In genomic region chr17:76537288-76537577, GRCh38 we compare ENCODE assay signal across 9 cellular contexts. TPM values are rescaled to one million over a fixed set of nuclear protein-coding genes. Genes with fewer than 3 reads are reported as not detected.
A peak's percentile ranks its signal among the peaks of the same experiment; 100 is the strongest.
DNase-seq lines count a peak whose midpoint lies in the region; ATAC-seq, FAIRE-seq and TF ChIP-seq lines count a peak whose summit lies in the region.
"Had no signal": no experiment of that assay in that cellular context is flagged by ENCODE, and none has a peak within 500 bp of the region (broad histone marks: within the 10 kb centered on the region; RNA-seq: fewer than 3 reads in every experiment).

No MANE protein-coding gene starts in this region.

- POLR2A ChIA-PET in OCI-LY7 (lab: Charles Lee), result no interaction called here

- no peaks in the 10 kb centered on the region for H3K9me3 ChIP-seq in iPS-15b (ENCODE audit: control insufficient read depth, insufficient read depth, low read length)
- no peaks in the 10 kb centered on the region for H3K9me3 ChIP-seq in skeletal muscle satellite cell (replicated peaks; ENCODE audit: low read length)
- H3K9me3 ChIP-seq in OCI-LY7 (ENCODE audit: low read length), result no peaks in the 10 kb centered on the region

- TF ChIP-seq CTCF in D721Med (IDR thresholded peaks at IDR 0.05; ENCODE audit: insufficient read depth, missing control alignments) (no peak), brain microvascular endothelial cell (IDR thresholded peaks at IDR 0.05; ENCODE audit: low read depth, low read length, missing control alignments) (no peak), OCI-LY7 (conservative IDR thresholded peaks at IDR 0.05; ENCODE audit: low read length) (no peak)

- H3K4me1 ChIP-seq in iPS-15b (ENCODE audit: control insufficient read depth, insufficient read depth, low read length) (peaks cover 9% of the 10 kb centered on the region), skeletal muscle satellite cell (ENCODE audit: control insufficient read depth, insufficient read depth, low read length) (peaks cover 24% of the 10 kb centered on the region), OCI-LY7 (ENCODE audit: insufficient read depth, low read length, poor library complexity, severe bottlenecking) (peaks cover 7% of the 10 kb centered on the region)

- FAIRE-seq in D721Med (lab: Jason Lieb, UNC), result no peak

- H4K20me1 ChIP-seq in OCI-LY7 (ENCODE audit: insufficient read depth, low read length), result no peaks in the 10 kb centered on the region

- BruUV-seq in OCI-LY7 (replicated peaks; lab: Mats Ljungman, UMichigan), result no TSS peak

- DNase-seq in D721Med (ENCODE audit: insufficient read length, low spot score) (peak; percentile 6), brain microvascular endothelial cell (no peak), OCI-LY7 (ENCODE audit: low spot score) (no peak)
- DNase-seq: activated naive CD4-positive, alpha-beta T cell had no signal

- H3K27me3 ChIP-seq in brain microvascular endothelial cell (replicated peaks) (no peaks in the 10 kb centered on the region), iPS-15b (ENCODE audit: control insufficient read depth, insufficient read depth, low read length) (peaks cover 31% of the 10 kb centered on the region), skeletal muscle satellite cell (ENCODE audit: control insufficient read depth, insufficient read depth, low read length) (peaks cover 30% of the 10 kb centered on the region)

- H3K9ac ChIP-seq in iPS-15b (ENCODE audit: low read depth, low read length), result no peak overlapping the region
- H3K9ac ChIP-seq in skeletal muscle satellite cell (ENCODE audit: low read depth, low read length), result peak overlapping the region; percentile 16

- H3K4me2 ChIP-seq in skeletal muscle satellite cell (ENCODE audit: low read length), result peak overlapping the region; percentile 75
- H3K4me2 ChIP-seq in OCI-LY7 (ENCODE audit: low read length), result no peak overlapping the region

- no peaks in the 10 kb centered on the region for H3K79me2 ChIP-seq in OCI-LY7 (ENCODE audit: insufficient read depth, low read depth, low read length)

- CTCF ChIA-PET in OCI-LY7 (lab: Charles Lee; ENCODE audit: unreplicated experiment), result no interaction called here

- intact Hi-C loops in OCI-LY7 (cut with micrococcal nuclease; ENCODE audit: unreplicated experiment), result no loop called here

- H3K9me2 ChIP-seq in OCI-LY7 (ENCODE audit: insufficient read depth, low read length), result no peaks in the 10 kb centered on the region

- in situ Hi-C loops in brain microvascular endothelial cell (cut with HindIII; ENCODE audit: low pct_ligation_motif_present, low sequenced_read_pairs), result no loop called here

- H3K4me3 ChIP-seq in brain microvascular endothelial cell (ENCODE audit: low read depth, low read length) (peak overlapping the region; percentile 58), iPS-15b (ENCODE audit: low read depth, low read length) (peak overlapping the region; percentile 55), skeletal muscle satellite cell (ENCODE audit: low read length) (peak overlapping the region; percentile 53), OCI-LY7 (ENCODE audit: low read depth, low read length, poor library complexity, severe bottlenecking) (no peak overlapping the region)

- H3K27ac ChIP-seq in brain microvascular endothelial cell, result no peak overlapping the region
- no peak overlapping the region for H3K27ac ChIP-seq in OCI-LY7 (ENCODE audit: low read depth, low read length, poor library complexity, severe bottlenecking)

- ATAC-seq in GM18502 (IDR thresholded peaks at IDR 0.05; ENCODE audit: poor library complexity, unreplicated experiment) (no peak), HG02678 (IDR thresholded peaks at IDR 0.05; ENCODE audit: unreplicated experiment) (no peak), HG03442 (IDR thresholded peaks at IDR 0.05; ENCODE audit: unreplicated experiment) (no peak)

- no peak overlapping the region for H2AFZ ChIP-seq in OCI-LY7 (ENCODE audit: low read length)

- H3K36me3 ChIP-seq in brain microvascular endothelial cell (replicated peaks) (no peaks in the 10 kb centered on the region), iPS-15b (ENCODE audit: control insufficient read depth, insufficient read depth, low read length) (no peaks in the 10 kb centered on the region), skeletal muscle satellite cell (ENCODE audit: insufficient read depth, low read length) (no peaks in the 10 kb centered on the region), OCI-LY7 (ENCODE audit: insufficient read depth, low read length) (no peaks in the 10 kb centered on the region)

RNA-seq across cellular contexts. Expression of gene CYGB, which starts 0.3 kb away (rescaled TPM):
- 12.7 and 12.9 TPM in 2 replicates for total RNA-seq in skeletal muscle satellite cell (2012; rRNA removed)
- 0.33 and 0.57 TPM in 2 replicates for total RNA-seq in OCI-LY7 (2014; rRNA removed; shearing (Covaris generic))
- total RNA-seq in OCI-LY7 (2022), result 0.22 and 0.44 TPM in 2 replicates

RNA-seq across cellular contexts. Expression of gene PRCD, which starts 2.6 kb away (rescaled TPM):
- 0.22 and 1.0 TPM in 2 replicates for total RNA-seq in skeletal muscle satellite cell (2012; rRNA removed)
- 5.7 and 6.3 TPM in 2 replicates for total RNA-seq in OCI-LY7 (2014; rRNA removed; shearing (Covaris generic))
- total RNA-seq in OCI-LY7 (2022), result 11.7 and 15.9 TPM in 2 replicates

RNA-seq across cellular contexts. Expression of gene RHBDF2, which starts 36.0 kb away (rescaled TPM):
- 6.6 and 9.6 TPM in 2 replicates for total RNA-seq in skeletal muscle satellite cell (2012; rRNA removed)
- total RNA-seq in OCI-LY7 (2014; rRNA removed; shearing (Covaris generic)), result 122 and 144 TPM in 2 replicates
- total RNA-seq in OCI-LY7 (2022), result 158 and 173 TPM in 2 replicates

RNA-seq across cellular contexts. Expression of gene ST6GALNAC2, which starts 48.4 kb away (rescaled TPM):
- total RNA-seq in skeletal muscle satellite cell (2012; rRNA removed), result 0.22 TPM in 1 of 2 replicates, not detected in the other
- not detected in 2 replicates for total RNA-seq in OCI-LY7 (2014; rRNA removed; shearing (Covaris generic))
- total RNA-seq in OCI-LY7 (2022), result not detected in 2 replicates
